Comparison of ENCODE assay signal across 24 cellular contexts in genomic region chr16:10932959-10933710, GRCh38. TPM values are rescaled to one million over a fixed set of nuclear protein-coding genes. Genes with fewer than 3 reads are reported as not detected.
DNase-seq lines count a peak whose midpoint lies in the region; ATAC-seq and TF ChIP-seq lines count a peak whose summit lies in the region.
"Had no signal": no experiment of that assay in that cellular context is flagged by ENCODE, and none has a peak within 500 bp of the region (broad histone marks: within the 10 kb centered on the region; RNA-seq: fewer than 3 reads in every experiment).

No MANE protein-coding gene starts in this region.

- peaks cover 66% of the 10 kb centered on the region for H3K4me1 Mint-ChIP-seq in activated CD8-positive, alpha-beta T cell treated with anti-CD3 and anti-CD28 coated beads, Interleukin-2, amount 10 ng/mL, durations not matched to agents 7 days and 5 days (ENCODE audit: low read depth)
- peaks cover 53% of the 10 kb centered on the region for H3K4me1 Mint-ChIP-seq in activated CD8-positive, alpha-beta T cell treated with anti-CD3 and anti-CD28 coated beads for 36 hours (ENCODE audit: low read depth)
- peaks cover 25% of the 10 kb centered on the region for H3K4me1 Mint-ChIP-seq in activated T-helper 17 cell treated with anti-CD3 and anti-CD28 coated beads, Interleukin-2, amount 50 U/mL, for 72 hours

- H3K9me3 Mint-ChIP-seq in activated CD8-positive, alpha-beta T cell treated with anti-CD3 and anti-CD28 coated beads, Interleukin-2, amount 10 ng/mL, durations not matched to agents 7 days and 5 days (ENCODE audit: insufficient read depth) = no peaks in the 10 kb centered on the region
- H3K9me3 Mint-ChIP-seq in activated CD8-positive, alpha-beta T cell treated with anti-CD3 and anti-CD28 coated beads for 36 hours = no peaks in the 10 kb centered on the region
- H3K9me3 Mint-ChIP-seq in activated T-helper 17 cell treated with anti-CD3 and anti-CD28 coated beads, Interleukin-2, amount 50 U/mL, for 72 hours = no peaks in the 10 kb centered on the region
- H3K9me3 Mint-ChIP-seq: activated CD4-positive, alpha-beta memory T cell treated with anti-CD3 and anti-CD28 coated beads for 36 hours; CD4-positive, alpha-beta T cell; nephron progenitor cell had no signal

- H3K36me3 Mint-ChIP-seq in activated CD8-positive, alpha-beta T cell treated with anti-CD3 and anti-CD28 coated beads, Interleukin-2, amount 10 ng/mL, durations not matched to agents 7 days and 5 days (ENCODE audit: low read depth) = peaks cover 46% of the 10 kb centered on the region
- peaks cover 23% of the 10 kb centered on the region for H3K36me3 Mint-ChIP-seq in activated CD8-positive, alpha-beta T cell treated with anti-CD3 and anti-CD28 coated beads for 36 hours (ENCODE audit: low read depth)
- H3K36me3 Mint-ChIP-seq in activated T-helper 17 cell treated with anti-CD3 and anti-CD28 coated beads, Interleukin-2, amount 50 U/mL, for 72 hours (ENCODE audit: low read depth) = peaks cover 78% of the 10 kb centered on the region

- H2BK12ac ChIP-seq in neuronal stem cell (ENCODE audit: low read length) = no peak overlapping the region

- no peak for TF ChIP-seq POLR2A in lower leg skin (IDR thresholded peaks at IDR 0.05)

- no peaks in the 10 kb centered on the region for H3K27me3 ChIP-seq in neuronal stem cell (ENCODE audit: control insufficient read depth in 3 of 3, insufficient read depth in 3 of 3, low read depth in 1 of 3, low read length in 3 of 3)
- H3K27me3 ChIP-seq: upper lobe of left lung had no signal

- H4K8ac ChIP-seq in neuronal stem cell (ENCODE audit: low read depth, low read length) = no peak overlapping the region

- peaks cover 4 to 58% of the 10 kb centered on the region in 2 donors for H3K36me3 ChIP-seq in neuronal stem cell (replicated peaks in 1 of 2; ENCODE audit: control insufficient read depth in 2 of 2, insufficient read depth in 2 of 2, low read length in 2 of 2)

- no peak overlapping the region for H3K18ac ChIP-seq in neuronal stem cell (ENCODE audit: low read length)

- no CpG with 5 or more reads among the region's 11 CpGs for WGBS in neuronal stem cell (ENCODE audit: extremely low coverage in 2 of 2, insufficient read length in 2 of 2, insufficient replicate concordance in 1 of 2), 2 donors
- WGBS in lower leg skin, 2 donors = 87 to 90% methylated on average over 11 of the region's 11 CpGs

- no peak overlapping the region for H3K27ac ChIP-seq in neuronal stem cell (replicated peaks; ENCODE audit: low read length)
- H3K27ac ChIP-seq: A549, upper lobe of left lung had no signal

- CTCF ChIA-PET in activated CD8-positive, alpha-beta T cell treated with anti-CD3 and anti-CD28 coated beads, Interleukin-2, amount 10 ng/mL, durations not matched to agents 7 days and 5 days (lab: Charles Lee) = interaction anchor here (1.8 kb wide), 1 partner anchor 14 kb away, joined by 7 read pairs; no protein-coding TSS in a partner anchor
- CTCF ChIA-PET in activated CD8-positive, alpha-beta T cell treated with anti-CD3 and anti-CD28 coated beads for 36 hours (lab: Charles Lee) = interaction anchor here (0.6 to 1.3 kb wide), 3 partner anchors 14 to 63 kb away, joined by 3 to 4 read pairs (median 3); no protein-coding TSS in a partner anchor

- no peak for TF ChIP-seq CTCF in activated CD8-positive, alpha-beta T cell treated with anti-CD3 and anti-CD28 coated beads for 36 hours (IDR thresholded peaks at IDR 0.05)
- no peak for TF ChIP-seq CTCF in lower leg skin (IDR thresholded peaks at IDR 0.05)

- H2BK120ac ChIP-seq in neuronal stem cell (ENCODE audit: low read depth, low read length) = no peak overlapping the region

- H3K4me3 ChIP-seq in neuronal stem cell (ENCODE audit: low read length in 2 of 2) (no peak overlapping the region), lower leg skin (ENCODE audit: low read depth, poor library complexity, severe bottlenecking) (no peak overlapping the region)
- H3K4me3 ChIP-seq: A549, upper lobe of left lung had no signal

- no peak overlapping the region for H2AFZ ChIP-seq in neuronal stem cell (ENCODE audit: low read length)

- no peak for DNase-seq in activated CD8-positive, alpha-beta T cell treated with anti-CD3 and anti-CD28 coated beads, Interleukin-2, amount 10 ng/mL, durations not matched to agents 7 days and 5 days
- no peak for DNase-seq in activated CD8-positive, alpha-beta T cell treated with anti-CD3 and anti-CD28 coated beads for 36 hours
- DNase-seq in ELF-1 (ENCODE audit: low read depth, low spot score) = peak; percentile 29
- DNase-seq in neuronal stem cell (ENCODE audit: low spot score) = no peak
- no peak for DNase-seq in central memory CD4-positive, alpha-beta T cell
- no peak for DNase-seq in lower leg skin (ENCODE audit: low spot score in 2 of 2)
- DNase-seq: activated CD4-positive, alpha-beta memory T cell treated with anti-CD3 and anti-CD28 coated beads for 36 hours; activated T-cell treated with anti-CD3 and anti-CD28 coated beads, Interleukin-2, amount 50 U/mL, for 48 hours; CD4-positive, alpha-beta T cell; DMS79 treated with DMSO at 0.1 percent for 48 hours; GOT3; mesenchymal stem cell; MM.1S; NCI-H1930; NCI-H345; nephron progenitor cell; SHP77; stimulated activated CD4-positive, alpha-beta T cell treated with anti-CD3 and anti-CD28 coated beads, Interleukin-15, amount 100 ng/mL, for 24 hours; stimulated activated naive CD8-positive, alpha-beta T cell treated with anti-CD3 and anti-CD28 coated beads, Interleukin-15, Interleukin-2, amounts not matched to agents 100 U/mL and 50 U/mL, for 24 hours; T-helper 1 cell; upper lobe of left lung had no signal

- ATAC-seq in activated CD8-positive, alpha-beta T cell treated with anti-CD3 and anti-CD28 coated beads, Interleukin-2, amount 10 ng/mL, durations not matched to agents 7 days and 5 days = no peak
- no peak for ATAC-seq in activated CD8-positive, alpha-beta T cell treated with anti-CD3 and anti-CD28 coated beads for 36 hours
- ATAC-seq in activated T-helper 17 cell treated with anti-CD3 and anti-CD28 coated beads, Interleukin-2, amount 50 U/mL, for 72 hours (replicated peaks) = no peak
- ATAC-seq in HG02588 (IDR thresholded peaks at IDR 0.05; ENCODE audit: unreplicated experiment) = no peak
- ATAC-seq: A549; stimulated activated naive CD8-positive, alpha-beta T cell treated with anti-CD3 and anti-CD28 coated beads, Interleukin-15, Interleukin-2, amounts not matched to agents 100 U/mL and 50 U/mL, for 24 hours had no signal

- H3K27me3 Mint-ChIP-seq in activated CD8-positive, alpha-beta T cell treated with anti-CD3 and anti-CD28 coated beads, Interleukin-2, amount 10 ng/mL, durations not matched to agents 7 days and 5 days (ENCODE audit: low read depth) = no peaks in the 10 kb centered on the region
- no peaks in the 10 kb centered on the region for H3K27me3 Mint-ChIP-seq in activated CD8-positive, alpha-beta T cell treated with anti-CD3 and anti-CD28 coated beads for 36 hours
- no peaks in the 10 kb centered on the region for H3K27me3 Mint-ChIP-seq in activated T-helper 17 cell treated with anti-CD3 and anti-CD28 coated beads, Interleukin-2, amount 50 U/mL, for 72 hours
- H3K27me3 Mint-ChIP-seq: activated CD4-positive, alpha-beta memory T cell treated with anti-CD3 and anti-CD28 coated beads for 36 hours; CD4-positive, alpha-beta T cell had no signal

- H3K4me1 ChIP-seq in neuronal stem cell (ENCODE audit: control insufficient read depth in 2 of 2, insufficient read depth in 1 of 2, low read depth in 1 of 2, low read length in 2 of 2) = no peaks in the 10 kb centered on the region
- H3K4me1 ChIP-seq: A549 had no signal

- no peak overlapping the region for H2AK5ac ChIP-seq in neuronal stem cell (ENCODE audit: low read depth, low read length)

- peaks cover 2% of the 10 kb centered on the region for H3K79me1 ChIP-seq in neuronal stem cell (ENCODE audit: low read depth, low read length)

- H3K23ac ChIP-seq in neuronal stem cell (ENCODE audit: low read depth, low read length, poor library complexity) = peak overlapping the region; percentile 27

- no peak overlapping the region for H2BK15ac ChIP-seq in neuronal stem cell (ENCODE audit: low read length)

- no peak overlapping the region for H3K4me2 ChIP-seq in neuronal stem cell (ENCODE audit: insufficient read depth, low read length, poor library complexity, severe bottlenecking)
- H3K4me2 ChIP-seq: A549 had no signal

- H3K9me3 ChIP-seq in neuronal stem cell (replicated peaks in 1 of 2; ENCODE audit: control insufficient read depth in 2 of 2, insufficient read depth in 1 of 2, low read depth in 1 of 2, low read length in 2 of 2) = no peaks in the 10 kb centered on the region
- H3K9me3 ChIP-seq: A549, upper lobe of left lung had no signal

- no peak overlapping the region for H2BK5ac ChIP-seq in neuronal stem cell (ENCODE audit: low read length)

- peak overlapping the region; percentile 64 for H3K27ac Mint-ChIP-seq in activated CD8-positive, alpha-beta T cell treated with anti-CD3 and anti-CD28 coated beads, Interleukin-2, amount 10 ng/mL, durations not matched to agents 7 days and 5 days
- no peak overlapping the region for H3K27ac Mint-ChIP-seq in activated CD8-positive, alpha-beta T cell treated with anti-CD3 and anti-CD28 coated beads for 36 hours
- peak overlapping the region; percentile 43 for H3K27ac Mint-ChIP-seq in activated T-helper 17 cell treated with anti-CD3 and anti-CD28 coated beads, Interleukin-2, amount 50 U/mL, for 72 hours
- H3K27ac Mint-ChIP-seq: activated CD4-positive, alpha-beta memory T cell treated with anti-CD3 and anti-CD28 coated beads for 36 hours; CD4-positive, alpha-beta T cell; nephron progenitor cell had no signal

- intact Hi-C loops in activated CD8-positive, alpha-beta T cell treated with anti-CD3 and anti-CD28 coated beads for 36 hours (cut with micrococcal nuclease) = no loop called here
- intact Hi-C loops in lower leg skin (cut with DNase I; ENCODE audit: low total_unique reads) = no loop called here

- no peak overlapping the region for H3K9ac ChIP-seq in neuronal stem cell (ENCODE audit: low read depth, low read length, poor library complexity)

- POLR2A ChIA-PET in activated CD8-positive, alpha-beta T cell treated with anti-CD3 and anti-CD28 coated beads, Interleukin-2, amount 10 ng/mL, durations not matched to agents 7 days and 5 days (lab: Charles Lee) = no interaction called here
- POLR2A ChIA-PET in activated CD8-positive, alpha-beta T cell treated with anti-CD3 and anti-CD28 coated beads for 36 hours (lab: Charles Lee) = no interaction called here

- no peak overlapping the region for H3K14ac ChIP-seq in neuronal stem cell (ENCODE audit: low read length)

- H4K91ac ChIP-seq in neuronal stem cell (ENCODE audit: low read depth, low read length, poor library complexity) = no peak overlapping the region

- H3K4me3 Mint-ChIP-seq in activated CD8-positive, alpha-beta T cell treated with anti-CD3 and anti-CD28 coated beads, Interleukin-2, amount 10 ng/mL, durations not matched to agents 7 days and 5 days = no peak overlapping the region
- no peak overlapping the region for H3K4me3 Mint-ChIP-seq in activated CD8-positive, alpha-beta T cell treated with anti-CD3 and anti-CD28 coated beads for 36 hours
- H3K4me3 Mint-ChIP-seq in activated T-helper 17 cell treated with anti-CD3 and anti-CD28 coated beads, Interleukin-2, amount 50 U/mL, for 72 hours = no peak overlapping the region
- H3K4me3 Mint-ChIP-seq: activated CD4-positive, alpha-beta memory T cell treated with anti-CD3 and anti-CD28 coated beads for 36 hours; CD4-positive, alpha-beta T cell; nephron progenitor cell had no signal

- no peak overlapping the region for H3K4ac ChIP-seq in neuronal stem cell (ENCODE audit: low read length)

RNA-seq across cellular contexts. Expression of gene DEXI, which starts 9.1 kb away (rescaled TPM):
- total RNA-seq in activated CD8-positive, alpha-beta T cell treated with anti-CD3 and anti-CD28 coated beads, Interleukin-2, amount 10 ng/mL, durations not matched to agents 7 days and 5 days = 10 to 100 TPM; 31.9 TPM
- total RNA-seq in activated CD8-positive, alpha-beta T cell treated with anti-CD3 and anti-CD28 coated beads for 36 hours = 10 to 100 TPM; 24.8 to 25.3 TPM
- 10 to 100 TPM; 22.6 to 24.6 TPM for total RNA-seq in activated T-helper 17 cell treated with anti-CD3 and anti-CD28 coated beads, Interleukin-2, amount 50 U/mL, for 72 hours
- polyA plus RNA-seq in neuronal stem cell (2013, experiment 1 of 2) = 25.2 TPM
- polyA plus RNA-seq in neuronal stem cell (2013, experiment 2 of 2) = 25.3 TPM
- 10 to 100 TPM; 38.1 to 63.6 (median 58.9) TPM for total RNA-seq in lower leg skin

RNA-seq across cellular contexts. Expression of gene CLEC16A, which starts 11.2 kb away (rescaled TPM):
- total RNA-seq in activated CD8-positive, alpha-beta T cell treated with anti-CD3 and anti-CD28 coated beads, Interleukin-2, amount 10 ng/mL, durations not matched to agents 7 days and 5 days = 10 to 100 TPM; 32.8 to 38.5 TPM
- total RNA-seq in activated CD8-positive, alpha-beta T cell treated with anti-CD3 and anti-CD28 coated beads for 36 hours = 10 to 100 TPM; 20.4 to 21.7 TPM
- total RNA-seq in activated T-helper 17 cell treated with anti-CD3 and anti-CD28 coated beads, Interleukin-2, amount 50 U/mL, for 72 hours = 10 to 100 TPM; 24.3 to 24.8 TPM
- 7.1 TPM for polyA plus RNA-seq in neuronal stem cell (2013, experiment 1 of 2)
- 6.7 TPM for polyA plus RNA-seq in neuronal stem cell (2013, experiment 2 of 2)
- total RNA-seq in lower leg skin = 10 to 100 TPM; 26.8 to 30.0 (median 29.5) TPM

RNA-seq across cellular contexts. Expression of gene CIITA, which starts 56.1 kb away (rescaled TPM):
- 10 to 100 TPM; 23.3 to 23.6 TPM for total RNA-seq in activated CD8-positive, alpha-beta T cell treated with anti-CD3 and anti-CD28 coated beads, Interleukin-2, amount 10 ng/mL, durations not matched to agents 7 days and 5 days
- total RNA-seq in activated CD8-positive, alpha-beta T cell treated with anti-CD3 and anti-CD28 coated beads for 36 hours = 1 to 10 TPM; 4.4 to 5.3 TPM
- 10 to 100 TPM in 1 of 2 donors, 1 to 10 TPM in 1; 8.6 to 64.2 TPM for total RNA-seq in activated T-helper 17 cell treated with anti-CD3 and anti-CD28 coated beads, Interleukin-2, amount 50 U/mL, for 72 hours
- polyA plus RNA-seq in neuronal stem cell (2013, experiment 1 of 2) = not detected
- polyA plus RNA-seq in neuronal stem cell (2013, experiment 2 of 2) = not detected
- 10 to 100 TPM; 14.0 to 20.1 (median 17.9) TPM for total RNA-seq in lower leg skin
